ENCODE assay signal across 10 cellular contexts in the genomic region with DNA sequence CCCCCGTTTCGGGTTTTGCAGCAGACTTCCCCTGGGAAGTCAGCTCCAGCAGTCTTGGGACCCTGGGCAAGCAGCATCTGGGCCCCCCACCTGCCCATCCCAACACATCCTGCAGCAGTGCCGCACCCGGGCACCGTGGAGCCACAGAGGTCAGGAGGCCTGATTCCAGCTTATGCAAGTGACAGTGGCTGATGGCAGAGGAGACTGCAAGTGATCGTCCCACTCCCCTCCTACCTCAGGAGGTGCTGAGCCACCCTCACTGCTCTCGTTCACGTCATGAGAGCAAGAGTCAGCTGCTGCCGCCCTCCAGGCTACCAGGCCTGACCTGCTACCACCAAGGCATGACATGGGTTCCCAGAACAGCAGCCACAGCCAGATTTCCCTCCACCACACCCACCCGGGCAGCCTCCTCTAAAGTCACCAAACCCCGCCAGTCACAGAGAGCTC. TPM values are rescaled to one million over a fixed set of nuclear protein-coding genes. Genes with fewer than 3 reads are reported as not detected.
DNase-seq lines count a peak whose midpoint lies in the region; ATAC-seq and TF ChIP-seq lines count a peak whose summit lies in the region.
"Had no signal": no experiment of that assay in that cellular context is flagged by ENCODE, and none has a peak within 500 bp of the region (broad histone marks: within the 10 kb centered on the region; RNA-seq: fewer than 3 reads in every experiment).

No MANE protein-coding gene starts in this region.

- H3K36me3 ChIP-seq in cardiac muscle cell (no peaks in the 10 kb centered on the region), ascending aorta (peaks cover 9 to 16% of the 10 kb centered on the region in 2 donors), upper lobe of left lung (peaks cover 0 to 44% (median 6%) of the 10 kb centered on the region in 4 donors)
- peaks cover 0 to 38% (median 0%) of the 10 kb centered on the region in 3 experiments for H3K36me3 ChIP-seq in naive thymus-derived CD4-positive, alpha-beta T cell (ENCODE audit: control insufficient read depth in 2 of 3, insufficient read depth in 3 of 3, low read length in 3 of 3)

- 86 to 91% methylated on average over 8 to 11 of the region's 11 CpGs for WGBS in upper lobe of left lung, 2 donors

- no peak for TF ChIP-seq CTCF in cardiac muscle cell (IDR thresholded peaks at IDR 0.05; ENCODE audit: low read depth, low read length)
- TF ChIP-seq CTCF in ascending aorta (IDR thresholded peaks at IDR 0.05): no peak
- no peak for TF ChIP-seq CTCF in upper lobe of left lung (IDR thresholded peaks at IDR 0.05)

- ATAC-seq in Right ventricle myocardium inferior (no peak), upper lobe of left lung (ENCODE audit: low FRiP score in 2 of 2) (no peak), GM19455 (IDR thresholded peaks at IDR 0.05; ENCODE audit: unreplicated experiment) (no peak), GM18519 (IDR thresholded peaks at IDR 0.05; ENCODE audit: low FRiP score, unreplicated experiment) (no peak)
- no peak for ATAC-seq in naive thymus-derived CD4-positive, alpha-beta T cell

- intact Hi-C loops in Right ventricle myocardium inferior (cut with DNase I) (no loop called here), ascending aorta (cut with DNase I) (loop anchor here (1.0 kb wide), 1 partner anchor 18 kb away; the partner anchor contains the start of gene COX7A2L)
- intact Hi-C loops in naive thymus-derived CD4-positive, alpha-beta T cell (cut with micrococcal nuclease): no loop called here

- no peak for DNase-seq in cardiac muscle cell (ENCODE audit: low read depth in 1 of 2, low spot score in 1 of 2)
- no peak for DNase-seq in Right ventricle myocardium inferior (ENCODE audit: missing footprints)
- no peak for DNase-seq in ascending aorta (ENCODE audit: low spot score in 2 of 2)
- DNase-seq in naive thymus-derived CD4-positive, alpha-beta T cell: no peak
- DNase-seq in upper lobe of left lung: peak in 1 of 2 donors; percentile 64
- DNase-seq in NCI-H2081 (lab: John Stamatoyannopoulos, UW): no peak
- DNase-seq: activated naive CD4-positive, alpha-beta T cell treated with anti-CD3 and anti-CD28 coated beads, Interleukin-2, amount 50 U/mL, for 16 hours; NCI-H774 had no signal

- H3K27ac ChIP-seq in cardiac muscle cell (peak overlapping the region; percentile 37), ascending aorta (peak overlapping the region; percentile 70 to 72), upper lobe of left lung (peak overlapping the region in 3 of 4 donors; percentile 26 to 47 (median 29))
- no peak overlapping the region for H3K27ac ChIP-seq in naive thymus-derived CD4-positive, alpha-beta T cell (ENCODE audit: low read depth, low read length)

- H3K4me1 ChIP-seq in cardiac muscle cell (ENCODE audit: low read depth): peaks cover 9% of the 10 kb centered on the region
- H3K4me1 ChIP-seq in ascending aorta: peaks cover 7 to 15% of the 10 kb centered on the region in 2 donors
- H3K4me1 ChIP-seq in naive thymus-derived CD4-positive, alpha-beta T cell (ENCODE audit: control insufficient read depth in 2 of 2, insufficient read depth in 2 of 2, low read length in 2 of 2): no peaks in the 10 kb centered on the region
- H3K4me1 ChIP-seq in upper lobe of left lung: peaks cover 4 to 14% (median 8%) of the 10 kb centered on the region in 4 donors

- peaks cover 18 to 53% (median 28%) of the 10 kb centered on the region in 7 donors for H3K4me1 Mint-ChIP-seq in naive thymus-derived CD4-positive, alpha-beta T cell

- H3K4me3 ChIP-seq in cardiac muscle cell (no peak overlapping the region), ascending aorta (no peak overlapping the region), upper lobe of left lung (no peak overlapping the region)
- H3K4me3 ChIP-seq in naive thymus-derived CD4-positive, alpha-beta T cell (ENCODE audit: low read length): no peak overlapping the region

- H3K27me3 Mint-ChIP-seq in naive thymus-derived CD4-positive, alpha-beta T cell: no peaks in the 10 kb centered on the region

- H3K27me3 ChIP-seq in cardiac muscle cell (no peaks in the 10 kb centered on the region), ascending aorta (no peaks in the 10 kb centered on the region), upper lobe of left lung (no peaks in the 10 kb centered on the region)
- H3K27me3 ChIP-seq in naive thymus-derived CD4-positive, alpha-beta T cell (ENCODE audit: control insufficient read depth in 2 of 2, insufficient read depth in 2 of 2, low read length in 2 of 2): no peaks in the 10 kb centered on the region

- H3K36me3 Mint-ChIP-seq in naive thymus-derived CD4-positive, alpha-beta T cell: peaks cover 19 to 64% (median 41%) of the 10 kb centered on the region in 5 donors

- peak overlapping the region in 8 of 9 donors; percentile 11 to 82 (median 66) for H3K27ac Mint-ChIP-seq in naive thymus-derived CD4-positive, alpha-beta T cell

- POLR2A ChIA-PET in naive thymus-derived CD4-positive, alpha-beta T cell (lab: Charles Lee): interaction anchor here (0.6 kb wide), 1 partner anchor 237 kb away, joined by 3 read pairs; no protein-coding TSS in a partner anchor

- TF ChIP-seq EP300 in upper lobe of left lung (IDR thresholded peaks at IDR 0.05): no peak

- H3K9me3 ChIP-seq in cardiac muscle cell (ENCODE audit: low read depth) (no peaks in the 10 kb centered on the region), ascending aorta (no peaks in the 10 kb centered on the region), upper lobe of left lung (no peaks in the 10 kb centered on the region)
- H3K9me3 ChIP-seq in naive thymus-derived CD4-positive, alpha-beta T cell (ENCODE audit: control insufficient read depth in 2 of 3, low read length in 3 of 3): no peaks in the 10 kb centered on the region

- peaks cover 0 to 22% (median 4%) of the 10 kb centered on the region in 11 donors for H3K9me3 Mint-ChIP-seq in naive thymus-derived CD4-positive, alpha-beta T cell

- no peak for TF ChIP-seq POLR2A in upper lobe of left lung (IDR thresholded peaks at IDR 0.05)

- H3K4me3 Mint-ChIP-seq in naive thymus-derived CD4-positive, alpha-beta T cell: peak overlapping the region in 1 of 10 donors; percentile 23

- CTCF ChIA-PET in naive thymus-derived CD4-positive, alpha-beta T cell (lab: Charles Lee): interaction anchor here (1.2 kb wide), 1 partner anchor 246 kb away, joined by 3 read pairs; no protein-coding TSS in a partner anchor

RNA-seq across cellular contexts. Expression of gene COX7A2L, which starts 18.2 kb away (rescaled TPM):
- 152 and 160 TPM in 2 replicates for total RNA-seq in cardiac muscle cell
- 187 and 197 TPM in 2 replicates for polyA plus RNA-seq in cardiac muscle cell
- 94.4 TPM for total RNA-seq in Right ventricle myocardium inferior
- total RNA-seq in ascending aorta: 35.2 TPM
- 10 to 100 TPM; 57.3 to 87.7 (median 81.5) TPM for total RNA-seq in naive thymus-derived CD4-positive, alpha-beta T cell
- polyA plus RNA-seq in naive thymus-derived CD4-positive, alpha-beta T cell: 100 to 1,000 TPM; 137 to 204 TPM
- total RNA-seq in upper lobe of left lung: 100 to 1,000 TPM in 2 of 6 donors, 10 to 100 TPM in 4; 57.0 to 123 (median 85.7) TPM
